18 cellular contexts compared by ENCODE assay signal in genomic region chr4:80054375-80054774, GRCh38. TPM values are rescaled to one million over a fixed set of nuclear protein-coding genes. Genes with fewer than 3 reads are reported as not detected.
A peak's percentile ranks its signal among the peaks of the same experiment; 100 is the strongest.
DNase-seq lines count a peak whose midpoint lies in the region; ATAC-seq and TF ChIP-seq lines count a peak whose summit lies in the region.
"Had no signal": no experiment of that assay in that cellular context is flagged by ENCODE, and none has a peak within 500 bp of the region (broad histone marks: within the 10 kb centered on the region; RNA-seq: fewer than 3 reads in every experiment).

No MANE protein-coding gene starts in this region.

- peak overlapping the region; percentile 80 for H3K27ac Mint-ChIP-seq in activated T-helper 17 cell treated with anti-CD3 and anti-CD28 coated beads, Interleukin-2, amount 50 U/mL, for 72 hours

- H3K27ac ChIP-seq in uterus, result peak overlapping the region; percentile 72 to 85
- H3K27ac ChIP-seq: 22Rv1, BLaER1 had no signal

- peak; percentile 14 for DNase-seq in NCI-H1694 treated with DMSO at 0.1 percent for 48 hours (lab: John Stamatoyannopoulos, UW)
- no peak for DNase-seq in NCI-H1694 (lab: John Stamatoyannopoulos, UW)
- DNase-seq in iris pigment epithelial cell (ENCODE audit: low read depth), result peak; percentile 43
- no peak for DNase-seq in uterus
- no peak for DNase-seq in NOMO-1 treated with dmso at 0.1 percent for 144 hours (lab: John Stamatoyannopoulos, UW; ENCODE audit: unreplicated experiment)
- no peak for DNase-seq in DMS153 treated with DMSO at 0.1 percent for 48 hours (lab: John Stamatoyannopoulos, UW; ENCODE audit: unreplicated experiment)
- DNase-seq: HCEC 1CT, NCI-H1092, NCI-H187, NCI-H446 treated with DMSO at 0.1 percent for 48 hours, NCI-H748 treated with DMSO at 0.1 percent for 48 hours had no signal

- H3K36me3 ChIP-seq in uterus, result no peaks in the 10 kb centered on the region
- H3K36me3 ChIP-seq: BLaER1 had no signal

- no peak for TF ChIP-seq CTCF in uterus (IDR thresholded peaks at IDR 0.05)

- TF ChIP-seq POLR2A in uterus (IDR thresholded peaks at IDR 0.05), result no peak

- H3K36me3 Mint-ChIP-seq in activated T-helper 17 cell treated with anti-CD3 and anti-CD28 coated beads, Interleukin-2, amount 50 U/mL, for 72 hours (ENCODE audit: low read depth), result peaks cover 81% of the 10 kb centered on the region

- no peak for ATAC-seq in activated T-helper 17 cell treated with anti-CD3 and anti-CD28 coated beads, Interleukin-2, amount 50 U/mL, for 72 hours (replicated peaks)
- ATAC-seq in GM18858 (IDR thresholded peaks at IDR 0.05; ENCODE audit: unreplicated experiment), result no peak
- ATAC-seq: K562, Panc1, Right ventricle myocardium inferior had no signal

- no peaks in the 10 kb centered on the region for H3K9me3 ChIP-seq in uterus
- H3K9me3 ChIP-seq: BLaER1 had no signal

- intact Hi-C loops in uterus (cut with DNase I; ENCODE audit: low total_unique reads), result no loop called here

- no peaks in the 10 kb centered on the region for H3K27me3 Mint-ChIP-seq in activated T-helper 17 cell treated with anti-CD3 and anti-CD28 coated beads, Interleukin-2, amount 50 U/mL, for 72 hours

- H3K27me3 ChIP-seq in uterus, result no peaks in the 10 kb centered on the region
- H3K27me3 ChIP-seq: BLaER1 had no signal

- H3K9me3 Mint-ChIP-seq in activated T-helper 17 cell treated with anti-CD3 and anti-CD28 coated beads, Interleukin-2, amount 50 U/mL, for 72 hours, result no peaks in the 10 kb centered on the region

- peak overlapping the region; percentile 47 for H3K4me3 Mint-ChIP-seq in activated T-helper 17 cell treated with anti-CD3 and anti-CD28 coated beads, Interleukin-2, amount 50 U/mL, for 72 hours

- no peaks in the 10 kb centered on the region for H3K4me1 ChIP-seq in uterus

- no peak overlapping the region for H3K4me3 ChIP-seq in uterus
- H3K4me3 ChIP-seq: BLaER1, K562 had no signal

- peaks cover 21% of the 10 kb centered on the region for H3K4me1 Mint-ChIP-seq in activated T-helper 17 cell treated with anti-CD3 and anti-CD28 coated beads, Interleukin-2, amount 50 U/mL, for 72 hours

RNA-seq across cellular contexts. Expression of gene ANTXR2, which starts 18.7 kb away (rescaled TPM):
- total RNA-seq in activated T-helper 17 cell treated with anti-CD3 and anti-CD28 coated beads, Interleukin-2, amount 50 U/mL, for 72 hours, result 10 to 100 TPM; 27.4 to 52.5 TPM
- total RNA-seq in uterus, result 100 to 1,000 TPM in 3 of 4 donors, 10 to 100 TPM in 1; 51.8 to 182 (median 144) TPM

Comparison
In these comparisons a context has a peak if more than half of its experiments do, and no peak if none do; other contexts are left out.
1. DNase-seq: peak in NCI-H1694 treated with DMSO at 0.1 percent for 48 hours (single experiment) and iris pigment epithelial cell (single experiment); none in NCI-H1694 (single experiment), uterus (0 of 2), NOMO-1 treated with dmso at 0.1 percent for 144 hours (single experiment) and DMS153 treated with DMSO at 0.1 percent for 48 hours (single experiment).